Comparison of ENCODE assay signal across 20 cellular contexts in genomic region chr7:134113655-134114054, GRCh38. TPM values are rescaled to one million over a fixed set of nuclear protein-coding genes. Genes with fewer than 3 reads are reported as not detected.
DNase-seq lines count a peak whose midpoint lies in the region; ATAC-seq, FAIRE-seq and TF ChIP-seq lines count a peak whose summit lies in the region.
"Had no signal": no experiment of that assay in that cellular context is flagged by ENCODE, and none has a peak within 500 bp of the region (broad histone marks: within the 10 kb centered on the region; RNA-seq: fewer than 3 reads in every experiment).

No MANE protein-coding gene starts in this region.

- no peak for TF ChIP-seq EP300 in K562 (IDR thresholded peaks at IDR 0.05; ENCODE audit: low read length)

- FAIRE-seq in K562 (lab: Jason Lieb, UNC) = no peak
- FAIRE-seq: A204.1, GM12878, GM19239, H54 had no signal

- CTCF ChIA-PET in K562 (lab: Yijun Ruan, JAX; ENCODE audit: low intra/inter-chr PET ratio) = interaction anchor here (0.6 kb wide), 1 partner anchor 1491 kb away, joined by 3 read pairs; no protein-coding TSS in a partner anchor

- BruUV-seq in K562 (replicated peaks; lab: Mats Ljungman, UMichigan) = no TSS peak

- H3K9ac ChIP-seq in HUES64 (ENCODE audit: low read depth, low read length) = no peak overlapping the region
- no peak overlapping the region for H3K9ac ChIP-seq in K562 (ENCODE audit: insufficient read depth in 1 of 2, low read depth in 2 of 2, low read length in 2 of 2)

- in situ Hi-C loops in K562 (cut with MboI) (no loop called here), brain microvascular endothelial cell (cut with HindIII; ENCODE audit: low pct_ligation_motif_present, low sequenced_read_pairs) (no loop called here)

- H3K9me3 ChIP-seq in HUES64 (ENCODE audit: insufficient read depth, low read depth, low read length) = no peaks in the 10 kb centered on the region
- H3K9me3 ChIP-seq in K562 (replicated peaks; ENCODE audit: control insufficient read depth, insufficient read depth, low read depth, low read length) = no peaks in the 10 kb centered on the region
- no peaks in the 10 kb centered on the region for H3K9me3 ChIP-seq in testis

- no peaks in the 10 kb centered on the region for H3K27me3 ChIP-seq in HUES64 (ENCODE audit: insufficient read depth, low read length)
- peaks cover 0 to 4% of the 10 kb centered on the region in 2 experiments; a peak in 1 of 5 replicates for H3K27me3 ChIP-seq in K562 (ENCODE audit: control insufficient read depth in 2 of 2, insufficient read depth in 2 of 2, low read length in 2 of 2)
- H3K27me3 ChIP-seq in brain microvascular endothelial cell (replicated peaks) = no peaks in the 10 kb centered on the region
- H3K27me3 ChIP-seq in testis = no peaks in the 10 kb centered on the region

- no peaks in the 10 kb centered on the region for H3K79me2 ChIP-seq in K562 (ENCODE audit: control insufficient read depth, insufficient read depth, low read length)

- TF ChIP-seq POLR2A in K562 (conservative IDR thresholded peaks at IDR 0.05) (no peak), testis (IDR thresholded peaks at IDR 0.05) (no peak)

- H3K9me1 ChIP-seq in K562 (ENCODE audit: control insufficient read depth, insufficient read depth, low read length) = no peaks in the 10 kb centered on the region

- no peak overlapping the region for H3K4me2 ChIP-seq in K562 (ENCODE audit: insufficient read depth, low read length)

- TF ChIP-seq CTCF in K562 (IDR thresholded peaks at IDR 0.05 in 2 of 3, conservative IDR thresholded peaks at IDR 0.05 in 1 of 3; ENCODE audit: insufficient read depth in 2 of 3, low read depth in 1 of 3, low read length in 3 of 3) (no peak), brain microvascular endothelial cell (IDR thresholded peaks at IDR 0.05; ENCODE audit: low read depth, low read length, missing control alignments) (no peak), testis (IDR thresholded peaks at IDR 0.05) (no peak)

- no peak overlapping the region for H3K4me3 ChIP-seq in HUES64 (ENCODE audit: low read length)
- no peak overlapping the region for H3K4me3 ChIP-seq in K562
- H3K4me3 ChIP-seq in brain microvascular endothelial cell (ENCODE audit: low read depth, low read length) = no peak overlapping the region
- no peak overlapping the region for H3K4me3 ChIP-seq in testis
- H3K4me3 ChIP-seq: GM12878 had no signal

- POLR2A ChIA-PET in K562 (lab: Yijun Ruan, JAX) = interaction anchor here (0.6 kb wide), 1 partner anchor 24 kb away, joined by 3 read pairs; no protein-coding TSS in a partner anchor

- no peak overlapping the region for H2AFZ ChIP-seq in K562 (ENCODE audit: low read depth, low read length)

- peaks cover 7% of the 10 kb centered on the region; the same call in 1 of the 2 replicates for H3K4me1 ChIP-seq in HUES64 (ENCODE audit: insufficient read depth, low read length)
- H3K4me1 ChIP-seq in K562 (replicated peaks in 1 of 2; ENCODE audit: control insufficient read depth in 2 of 2, insufficient read depth in 2 of 2, low read length in 2 of 2) = no peaks in the 10 kb centered on the region
- no peaks in the 10 kb centered on the region for H3K4me1 ChIP-seq in testis

- intact Hi-C loops in K562 (cut with micrococcal nuclease) = no loop called here
- intact Hi-C loops in testis (cut with DNase I; ENCODE audit: low total_unique reads) = no loop called here

- H4K20me1 ChIP-seq in K562 (replicated peaks; ENCODE audit: control insufficient read depth, insufficient read depth, low read length) = no peaks in the 10 kb centered on the region

- H3K36me3 ChIP-seq in HUES64 (ENCODE audit: insufficient read depth, low read length) = no peaks in the 10 kb centered on the region
- no peaks in the 10 kb centered on the region for H3K36me3 ChIP-seq in K562 (ENCODE audit: control insufficient read depth, insufficient read depth, low read length)
- no peaks in the 10 kb centered on the region for H3K36me3 ChIP-seq in brain microvascular endothelial cell (replicated peaks)
- no peaks in the 10 kb centered on the region for H3K36me3 ChIP-seq in testis (ENCODE audit: low read depth, missing control alignments)

- ATAC-seq in K562 (no peak), HG03460 (IDR thresholded peaks at IDR 0.05; ENCODE audit: unreplicated experiment) (no peak)
- ATAC-seq: CD8-positive, alpha-beta T cell; GM12878; HCT116 had no signal

- H3K27ac ChIP-seq in HUES64 (ENCODE audit: low read depth, low read length) = peak overlapping the region; percentile 21; the same call in 1 of the 2 replicates
- no peak overlapping the region for H3K27ac ChIP-seq in K562 (ENCODE audit: extremely low read depth, low read depth, low read length)
- no peak overlapping the region for H3K27ac ChIP-seq in brain microvascular endothelial cell
- H3K27ac ChIP-seq in testis = no peak overlapping the region

- peak; percentile 17 for DNase-seq in ELF-1 (ENCODE audit: low read depth, low spot score)
- no peak for DNase-seq in K562 (ENCODE audit: extremely low read depth in 1 of 4, low spot score in 3 of 4)
- peak; percentile 3 for DNase-seq in left kidney (ENCODE audit: low read depth, low spot score)
- DNase-seq in stimulated activated CD4-positive, alpha-beta T cell treated with anti-CD3 and anti-CD28 coated beads, Interleukin-1b, Interleukin-23, amount 100 ng/mL, for 48 hours = no peak
- no peak for DNase-seq in brain microvascular endothelial cell
- no peak for DNase-seq in testis
- DNase-seq: AML-193; Calu3; CD8-positive, alpha-beta T cell; DMS79 treated with DMSO at 0.1 percent for 48 hours; HFFc6 had no signal

- TF ChIP-seq RAD21 in K562 (CRISPR knock-in tag; conservative IDR thresholded peaks at IDR 0.05 in 1 of 2, IDR thresholded peaks at IDR 0.05 in 1 of 2) = no peak

TF ChIP-seq in K562, 482 proteins besides CTCF, POLR2A, EP300 and RAD21:
- no peak for TF ChIP-seq GATAD2B (IDR thresholded peaks at IDR 0.05; ENCODE audit: borderline replicate concordance)
- no peak for TF ChIP-seq DACH1 (IDR thresholded peaks at IDR 0.05; ENCODE audit: partially characterized antibody)
- no peak for TF ChIP-seq ZNF551 (CRISPR knock-in tag; IDR thresholded peaks at IDR 0.05)
- no peak for TF ChIP-seq GTF2A2 (tag; IDR thresholded peaks at IDR 0.05)
- TF ChIP-seq TGIF2 (CRISPR knock-in tag; IDR thresholded peaks at IDR 0.05) = no peak
- TF ChIP-seq MAFF (IDR thresholded peaks at IDR 0.05; ENCODE audit: low read length) = no peak
- TF ChIP-seq TFE3 (CRISPR knock-in tag; IDR thresholded peaks at IDR 0.05) = 0 out of 2 replicates have a peak, but pooled peaks have one; percentile 2
- no peak for TF ChIP-seq USF1 (CRISPR knock-in tag; IDR thresholded peaks at IDR 0.05)

RNA-seq across cellular contexts. Expression of gene LRGUK, which starts 13.5 kb away (rescaled TPM):
- 0.95 TPM for polyA plus RNA-seq in HUES64 (2013, experiment 1 of 2)
- polyA plus RNA-seq in HUES64 (2013, experiment 2 of 2) = 1.1 TPM
- 0.56 and 0.60 TPM in 2 replicates for total RNA-seq in K562 (2011; cell fraction: chromatin; rRNA removed; ENCODE audit: low replicate concordance)
- total RNA-seq in K562 (2011; cell fraction: nucleolus; rRNA removed) = 0.17 and 0.53 TPM in 2 replicates
- 1.3 TPM in 1 of 2 replicates, not detected in the other for total RNA-seq in K562 (2011; cell fraction: nucleoplasm; rRNA removed)
- total RNA-seq in K562 (2014; rRNA removed) (0.18 and 0.24 TPM in 2 replicates), K562 (2014; rRNA removed; fragmentation: Illumina TruSeq; extraction: Trizol) (0.18 and 0.22 TPM in 2 replicates), K562 (2015; rRNA removed; fragmentation: Illumina TruSeq; extraction: Trizol) (0.26 and 0.33 TPM in 2 replicates), K562 (2021) (0.13 TPM in 2 replicates), testis (10 to 100 TPM in 1 of 2 donors, 1 to 10 TPM in 1; 9.4 to 13.0 TPM)
- polyA plus RNA-seq in K562 (2011; rRNA removed) (0.15 and 0.21 TPM in 2 replicates), K562 (2014; fragmentation: Illumina TruSeq; extraction: Trizol) (0.18 and 0.21 TPM in 2 replicates), K562 (2014; fragmentation: Nextera tagmentation; extraction: Ambion mirVana) (under 1 TPM; 0.04 TPM), K562 (2014; rRNA removed) (0.07 and 0.16 TPM in 2 replicates), testis (ENCODE audit: insufficient read depth, low read depth, low replicate concordance) (16.1 TPM)
- 0.01 and 0.09 TPM in 2 replicates for polyA plus RNA-seq in K562 (2011; cell fraction: cytosol; rRNA removed)
- polyA plus RNA-seq in K562 (2011; cell fraction: nucleus; rRNA removed) = 0.43 and 0.46 TPM in 2 replicates
- 0.10 and 0.33 TPM in 2 replicates for polyA plus RNA-seq in K562 (2012)
- 0.42 and 1.2 TPM in 2 replicates for polyA minus RNA-seq in K562 (2011; rRNA and poly(A)+ RNA removed)
- not detected in 2 replicates for polyA minus RNA-seq in K562 (2011; cell fraction: cytosol; rRNA and poly(A)+ RNA removed)
- 0.33 and 1.3 TPM in 2 replicates for polyA minus RNA-seq in K562 (2011; cell fraction: nucleus; rRNA and poly(A)+ RNA removed)
- total RNA-seq: G401 had no signal
- polyA plus RNA-seq: BJ had no signal

Comparison
In these comparisons a context has a peak if more than half of its experiments do, and no peak if none do; other contexts are left out.
1. DNase-seq: peak in ELF-1 (single experiment) and left kidney (single experiment); none in K562 (0 of 4), stimulated activated CD4-positive, alpha-beta T cell treated with anti-CD3 and anti-CD28 coated beads, Interleukin-1b, Interleukin-23, amount 100 ng/mL, for 48 hours (single experiment), brain microvascular endothelial cell (single experiment) and testis (single experiment).
2. RNA of gene LRGUK, which starts 13.5 kb away (total RNA-seq): 9.4 to 13.0 TPM in testis; 0.13 to 1.3 TPM in K562; every median in the first group is over 4 times any median in the second.